In the genomic region with DNA sequence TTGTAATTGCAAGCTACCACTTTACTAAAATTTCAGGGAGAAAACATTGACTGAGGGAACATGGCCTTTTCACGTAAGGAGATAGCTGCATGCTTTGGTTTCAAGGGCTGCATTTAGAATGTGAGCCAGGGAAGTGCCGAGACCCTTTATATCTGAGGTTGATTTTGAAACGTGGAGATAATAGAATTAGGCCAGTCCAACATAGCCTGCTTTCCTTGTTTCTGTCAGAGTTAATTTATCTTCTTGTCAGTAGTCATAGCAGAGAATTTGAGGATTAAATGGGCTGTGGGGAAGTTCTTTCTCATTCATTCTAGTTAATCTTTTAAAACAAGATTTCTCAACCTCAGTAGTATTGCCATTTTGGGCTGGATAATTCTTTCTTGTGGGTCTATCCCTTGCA, we compare ENCODE assay signal across 34 cellular contexts.
"Had no signal": no experiment of that assay in that cellular context is flagged by ENCODE, and none has a peak within 500 bp of the region (broad histone marks: within the 10 kb centered on the region; RNA-seq: fewer than 3 reads in every experiment).

No MANE protein-coding gene starts in this region.

- ATAC-seq: activated CD4-positive, alpha-beta T cell treated with anti-CD3 and anti-CD28 coated beads for 36 hours; activated CD8-positive, alpha-beta T cell treated with anti-CD3 and anti-CD28 coated beads, Interleukin-2, amount 10 ng/mL, durations not matched to agents 7 days and 5 days; activated T-helper 17 cell treated with anti-CD3 and anti-CD28 coated beads, Interleukin-2, amount 50 U/mL, for 72 hours; T-helper 17 cell had no signal

- H3K9me3 Mint-ChIP-seq: activated CD4-positive, alpha-beta memory T cell treated with anti-CD3 and anti-CD28 coated beads for 36 hours; activated CD4-positive, alpha-beta T cell treated with anti-CD3 and anti-CD28 coated beads, Interleukin-2, amount 10 ng/mL, durations not matched to agents 24 days and 14 days; activated T-cell treated with anti-CD3 and anti-CD28 coated beads, Interleukin-2, amount 50 U/mL, for 24 hours; activated T-helper 17 cell treated with anti-CD3 and anti-CD28 coated beads, Interleukin-2, amount 50 U/mL, for 72 hours; brain; T-helper 2 cell treated with Interferon-gamma antibody and Interleukin-4, amounts not matched to agents 5 μg/mL and 100 μg/mL, for 36 hours had no signal

- H3K27ac Mint-ChIP-seq: activated CD4-positive, alpha-beta memory T cell treated with anti-CD3 and anti-CD28 coated beads for 36 hours; activated CD4-positive, alpha-beta T cell treated with anti-CD3 and anti-CD28 coated beads for 36 hours; activated CD4-positive, alpha-beta T cell treated with anti-CD3 and anti-CD28 coated beads, Interleukin-2, amount 10 ng/mL, durations not matched to agents 24 days and 14 days; activated CD8-positive, alpha-beta T cell treated with anti-CD3 and anti-CD28 coated beads, Interleukin-2, amount 10 ng/mL, durations not matched to agents 7 days and 5 days; activated naive CD8-positive, alpha-beta T cell; activated T-cell treated with anti-CD3 and anti-CD28 coated beads, Interleukin-2, amount 50 U/mL, for 24 hours; activated T-helper 17 cell treated with anti-CD3 and anti-CD28 coated beads, Interleukin-2, amount 50 U/mL, for 72 hours; T-helper 17 cell; T-helper 2 cell treated with Interferon-gamma antibody and Interleukin-4, amounts not matched to agents 5 μg/mL and 100 μg/mL, for 36 hours had no signal

- H3K4me1 Mint-ChIP-seq: activated CD4-positive, alpha-beta T cell treated with anti-CD3 and anti-CD28 coated beads, Interleukin-2, amount 10 ng/mL, durations not matched to agents 24 days and 14 days had no signal

- H3K36me3 ChIP-seq: breast epithelium had no signal

- H3K9me3 ChIP-seq: breast epithelium, esophagus squamous epithelium had no signal

- H3K27me3 ChIP-seq: breast epithelium, cardiac muscle cell, esophagus squamous epithelium had no signal

- H3K27me3 Mint-ChIP-seq: activated CD4-positive, alpha-beta memory T cell treated with anti-CD3 and anti-CD28 coated beads for 36 hours; activated CD4-positive, alpha-beta T cell treated with anti-CD3 and anti-CD28 coated beads for 36 hours; activated CD4-positive, alpha-beta T cell treated with anti-CD3 and anti-CD28 coated beads, Interleukin-2, amount 10 ng/mL, durations not matched to agents 24 days and 14 days; activated naive CD8-positive, alpha-beta T cell; activated T-cell treated with anti-CD3 and anti-CD28 coated beads, Interleukin-2, amount 50 U/mL, for 24 hours; activated T-helper 17 cell treated with anti-CD3 and anti-CD28 coated beads, Interleukin-2, amount 50 U/mL, for 72 hours; T-helper 17 cell had no signal

- H3K27ac ChIP-seq: breast epithelium, cardiac muscle cell, epithelial cell of prostate had no signal

- H3K4me3 Mint-ChIP-seq: activated CD4-positive, alpha-beta memory T cell treated with anti-CD3 and anti-CD28 coated beads for 36 hours; activated CD4-positive, alpha-beta T cell treated with anti-CD3 and anti-CD28 coated beads for 36 hours; activated CD4-positive, alpha-beta T cell treated with anti-CD3 and anti-CD28 coated beads, Interleukin-2, amount 10 ng/mL, durations not matched to agents 24 days and 14 days; activated CD8-positive, alpha-beta T cell treated with anti-CD3 and anti-CD28 coated beads, Interleukin-2, amount 10 ng/mL, durations not matched to agents 7 days and 5 days; activated naive CD8-positive, alpha-beta T cell; activated T-cell treated with anti-CD3 and anti-CD28 coated beads, Interleukin-2, amount 50 U/mL, for 24 hours; activated T-helper 17 cell treated with anti-CD3 and anti-CD28 coated beads, Interleukin-2, amount 50 U/mL, for 72 hours; brain; T-helper 17 cell; T-helper 2 cell treated with Interferon-gamma antibody and Interleukin-4, amounts not matched to agents 5 μg/mL and 100 μg/mL, for 36 hours had no signal

- H3K4me1 ChIP-seq: breast epithelium, esophagus squamous epithelium had no signal

- DNase-seq: activated CD4-positive, alpha-beta memory T cell treated with anti-CD3 and anti-CD28 coated beads for 36 hours; activated CD4-positive, alpha-beta T cell treated with anti-CD3 and anti-CD28 coated beads for 36 hours; activated CD4-positive, alpha-beta T cell treated with anti-CD3 and anti-CD28 coated beads, Interleukin-2, amount 10 ng/mL, durations not matched to agents 24 days and 14 days; activated CD4-positive, CD25-positive, alpha-beta regulatory T cell; activated CD4-positive, CD25-positive, alpha-beta regulatory T cell treated with anti-CD3 and anti-CD28 coated beads, Interleukin-2, amount 50 U/mL, for 72 hours; activated CD8-positive, alpha-beta memory T cell treated with anti-CD3 and anti-CD28 coated beads, Interleukin-2, amount 50 U/mL, for 48 hours; activated CD8-positive, alpha-beta T cell treated with anti-CD3 and anti-CD28 coated beads, Interleukin-2, amount 10 ng/mL, durations not matched to agents 7 days and 5 days; activated effector memory CD4-positive, alpha-beta T cell treated with Interleukin-2 at 50 U/mL for 16 hours; activated gamma-delta T cell treated with Interleukin-2 at 50 U/mL for 16 hours; activated naive CD4-positive, alpha-beta T cell treated with anti-CD3 and anti-CD28 coated beads, Interleukin-2, amount 50 U/mL, for 16 hours; activated naive CD4-positive, alpha-beta T cell treated with Interleukin-2 at 50 U/mL for 16 hours; activated T-cell treated with anti-CD3 and anti-CD28 coated beads for 4 hours; activated T-cell treated with anti-CD3 and anti-CD28 coated beads, Interleukin-2, amount 50 U/mL, for 24 hours; amniotic stem cell; aorta; central memory CD4-positive, alpha-beta T cell; cerebellar nuclear complex; cortex of kidney; dermis blood vessel endothelial cell; effector CD4-positive, alpha-beta T cell; esophagus squamous epithelium; foreskin melanocyte; head of caudate nucleus; hippocampal formation; T-helper 1 cell; T-helper 17 cell; T1000 had no signal

- H3K4me3 ChIP-seq: breast epithelium, cardiac muscle cell, esophagus squamous epithelium had no signal
